1 cellular context compared by ENCODE assay signal in genomic region chr11:72234514-72234830, GRCh38.
TF ChIP-seq lines count a peak whose summit lies in the region.

No MANE protein-coding gene starts in this region.

TF ChIP-seq in WTC11, 78 proteins besides CTCF, POLR2A, EP300 and RAD21 (continued from another document):
- no peak for TF ChIP-seq NR3C1 (CRISPR knock-in tag; conservative IDR thresholded peaks at IDR 0.05; ENCODE audit: low read depth)
